ENCODE assay signal across 13 cellular contexts in the genomic region with DNA sequence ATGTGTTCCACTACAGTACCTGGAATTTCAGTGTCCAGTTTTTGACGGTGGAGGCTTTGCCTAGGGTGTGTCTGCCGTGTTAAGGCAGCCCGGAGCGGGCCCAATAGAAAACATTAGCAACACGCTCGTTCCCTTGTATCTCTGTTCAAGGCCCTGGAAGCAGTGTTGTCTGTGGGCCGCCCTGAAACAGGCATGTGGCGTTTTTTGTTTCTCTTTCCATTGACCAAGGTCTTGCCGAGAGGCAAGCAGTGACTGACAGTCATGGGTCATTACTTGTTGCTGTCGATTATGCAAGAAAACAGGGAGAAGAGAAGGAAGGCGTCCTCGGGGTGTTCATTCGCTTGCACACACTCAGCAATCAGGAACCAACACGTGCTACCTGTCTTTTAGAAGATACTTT.
DNase-seq lines count a peak whose midpoint lies in the region; ATAC-seq and TF ChIP-seq lines count a peak whose summit lies in the region.
"Had no signal": no experiment of that assay in that cellular context is flagged by ENCODE, and none has a peak within 500 bp of the region (broad histone marks: within the 10 kb centered on the region; RNA-seq: fewer than 3 reads in every experiment).

No MANE protein-coding gene starts in this region.

- no peaks in the 10 kb centered on the region for H3K27me3 Mint-ChIP-seq in activated naive CD8-positive, alpha-beta T cell treated with anti-CD3 and anti-CD28 coated beads, Interleukin-2, amount 10 ng/mL, durations not matched to agents 7 days and 5 days
- no peaks in the 10 kb centered on the region for H3K27me3 Mint-ChIP-seq in activated naive CD8-positive, alpha-beta T cell treated with anti-CD3 and anti-CD28 coated beads for 36 hours
- no peaks in the 10 kb centered on the region for H3K27me3 Mint-ChIP-seq in WTC11 (ENCODE audit: low read depth)
- H3K27me3 Mint-ChIP-seq: B cell; CD4-positive, alpha-beta T cell had no signal

- POLR2A ChIA-PET in activated naive CD8-positive, alpha-beta T cell treated with anti-CD3 and anti-CD28 coated beads, Interleukin-2, amount 10 ng/mL, durations not matched to agents 7 days and 5 days (lab: Charles Lee): no interaction called here
- POLR2A ChIA-PET in WTC11 (lab: Charles Lee): no interaction called here

- no peak overlapping the region for H3K4me3 Mint-ChIP-seq in activated naive CD8-positive, alpha-beta T cell treated with anti-CD3 and anti-CD28 coated beads, Interleukin-2, amount 10 ng/mL, durations not matched to agents 7 days and 5 days
- H3K4me3 Mint-ChIP-seq in activated naive CD8-positive, alpha-beta T cell treated with anti-CD3 and anti-CD28 coated beads for 36 hours: no peak overlapping the region
- H3K4me3 Mint-ChIP-seq in WTC11: no peak overlapping the region
- H3K4me3 Mint-ChIP-seq: B cell; CD4-positive, alpha-beta T cell had no signal

- CTCF ChIA-PET in WTC11 (lab: Charles Lee): no interaction called here

- no peak for ATAC-seq in activated naive CD8-positive, alpha-beta T cell treated with anti-CD3 and anti-CD28 coated beads, Interleukin-2, amount 10 ng/mL, durations not matched to agents 7 days and 5 days (ENCODE audit: low read depth)
- ATAC-seq in WTC11 (no peak), HG03469 (IDR thresholded peaks at IDR 0.05; ENCODE audit: unreplicated experiment) (no peak), HG02571 (IDR thresholded peaks at IDR 0.05; ENCODE audit: unreplicated experiment) (no peak)

- TF ChIP-seq CTCF in WTC11 (IDR thresholded peaks at IDR 0.05) (no peak), GM20000 (IDR thresholded peaks at IDR 0.05; ENCODE audit: extremely low read depth, missing control alignments) (no peak)

- H3K9me3 Mint-ChIP-seq in activated naive CD8-positive, alpha-beta T cell treated with anti-CD3 and anti-CD28 coated beads, Interleukin-2, amount 10 ng/mL, durations not matched to agents 7 days and 5 days: no peaks in the 10 kb centered on the region
- no peaks in the 10 kb centered on the region for H3K9me3 Mint-ChIP-seq in activated naive CD8-positive, alpha-beta T cell treated with anti-CD3 and anti-CD28 coated beads for 36 hours
- H3K9me3 Mint-ChIP-seq in WTC11: peaks cover 3% of the 10 kb centered on the region; the same call in 1 of the 2 replicates
- H3K9me3 Mint-ChIP-seq: CD4-positive, alpha-beta T cell had no signal

- peak overlapping the region; percentile 26 for H3K27ac Mint-ChIP-seq in activated naive CD8-positive, alpha-beta T cell treated with anti-CD3 and anti-CD28 coated beads, Interleukin-2, amount 10 ng/mL, durations not matched to agents 7 days and 5 days
- no peak overlapping the region for H3K27ac Mint-ChIP-seq in activated naive CD8-positive, alpha-beta T cell treated with anti-CD3 and anti-CD28 coated beads for 36 hours
- peak overlapping the region; percentile 60; the same call in 1 of the 2 replicates for H3K27ac Mint-ChIP-seq in WTC11
- H3K27ac Mint-ChIP-seq: B cell; CD4-positive, alpha-beta T cell had no signal

- no peak for DNase-seq in activated naive CD8-positive, alpha-beta T cell treated with anti-CD3 and anti-CD28 coated beads, Interleukin-2, amount 10 ng/mL, durations not matched to agents 7 days and 5 days
- DNase-seq in activated naive CD8-positive, alpha-beta T cell treated with anti-CD3 and anti-CD28 coated beads for 36 hours: no peak
- DNase-seq in WTC11 (ENCODE audit: low spot score): no peak
- DNase-seq in kidney tubule cell (ENCODE audit: low spot score): peak; percentile 35
- DNase-seq in GM20000 (ENCODE audit: low spot score): no peak
- DNase-seq: C1 segment of cervical spinal cord; Calu3; CD4-positive, alpha-beta T cell; DMS 273 treated with DMSO at 0.1 percent for 48 hours; HCEC 1CT had no signal

- peaks cover 2% of the 10 kb centered on the region for H3K4me1 Mint-ChIP-seq in activated naive CD8-positive, alpha-beta T cell treated with anti-CD3 and anti-CD28 coated beads, Interleukin-2, amount 10 ng/mL, durations not matched to agents 7 days and 5 days
- peaks cover 7% of the 10 kb centered on the region for H3K4me1 Mint-ChIP-seq in activated naive CD8-positive, alpha-beta T cell treated with anti-CD3 and anti-CD28 coated beads for 36 hours
- peaks cover 5% of the 10 kb centered on the region; the same call in 1 of the 2 replicates for H3K4me1 Mint-ChIP-seq in WTC11
- H3K4me1 Mint-ChIP-seq: B cell had no signal

- H3K36me3 Mint-ChIP-seq in activated naive CD8-positive, alpha-beta T cell treated with anti-CD3 and anti-CD28 coated beads, Interleukin-2, amount 10 ng/mL, durations not matched to agents 7 days and 5 days: peaks cover 50% of the 10 kb centered on the region
- H3K36me3 Mint-ChIP-seq in activated naive CD8-positive, alpha-beta T cell treated with anti-CD3 and anti-CD28 coated beads for 36 hours: peaks cover 43% of the 10 kb centered on the region
- peaks cover 84% of the 10 kb centered on the region for H3K36me3 Mint-ChIP-seq in WTC11

TF ChIP-seq in WTC11, 78 proteins besides CTCF, POLR2A, EP300 and RAD21:
- TF ChIP-seq PRRX2 (CRISPR knock-in tag; IDR thresholded peaks at IDR 0.05) (no peak), ZNF425 (CRISPR knock-in tag; conservative IDR thresholded peaks at IDR 0.05) (no peak), PRDM15 (CRISPR knock-in tag; IDR thresholded peaks at IDR 0.05) (no peak), USF1 (CRISPR knock-in tag; IDR thresholded peaks at IDR 0.05) (no peak)
- TF ChIP-seq, protein P1, sequence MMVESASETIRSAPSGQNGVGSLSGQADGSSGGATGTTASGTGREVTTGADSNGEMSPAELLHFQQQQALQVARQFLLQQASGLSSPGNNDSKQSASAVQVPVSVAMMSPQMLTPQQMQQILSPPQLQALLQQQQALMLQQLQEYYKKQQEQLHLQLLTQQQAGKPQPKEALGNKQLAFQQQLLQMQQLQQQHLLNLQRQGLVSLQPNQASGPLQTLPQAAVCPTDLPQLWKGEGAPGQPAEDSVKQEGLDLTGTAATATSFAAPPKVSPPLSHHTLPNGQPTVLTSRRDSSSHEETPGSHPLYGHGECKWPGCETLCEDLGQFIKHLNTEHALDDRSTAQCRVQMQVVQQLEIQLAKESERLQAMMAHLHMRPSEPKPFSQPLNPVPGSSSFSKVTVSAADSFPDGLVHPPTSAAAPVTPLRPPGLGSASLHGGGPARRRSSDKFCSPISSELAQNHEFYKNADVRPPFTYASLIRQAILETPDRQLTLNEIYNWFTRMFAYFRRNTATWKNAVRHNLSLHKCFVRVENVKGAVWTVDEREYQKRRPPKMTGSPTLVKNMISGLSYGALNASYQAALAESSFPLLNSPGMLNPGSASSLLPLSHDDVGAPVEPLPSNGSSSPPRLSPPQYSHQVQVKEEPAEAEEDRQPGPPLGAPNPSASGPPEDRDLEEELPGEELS (CRISPR knock-in tag; IDR thresholded peaks at IDR 0.05): no peak
TF ChIP-seq in WTC11: peak in this region for 0.
